8 cellular contexts compared by ENCODE assay signal in the genomic region with DNA sequence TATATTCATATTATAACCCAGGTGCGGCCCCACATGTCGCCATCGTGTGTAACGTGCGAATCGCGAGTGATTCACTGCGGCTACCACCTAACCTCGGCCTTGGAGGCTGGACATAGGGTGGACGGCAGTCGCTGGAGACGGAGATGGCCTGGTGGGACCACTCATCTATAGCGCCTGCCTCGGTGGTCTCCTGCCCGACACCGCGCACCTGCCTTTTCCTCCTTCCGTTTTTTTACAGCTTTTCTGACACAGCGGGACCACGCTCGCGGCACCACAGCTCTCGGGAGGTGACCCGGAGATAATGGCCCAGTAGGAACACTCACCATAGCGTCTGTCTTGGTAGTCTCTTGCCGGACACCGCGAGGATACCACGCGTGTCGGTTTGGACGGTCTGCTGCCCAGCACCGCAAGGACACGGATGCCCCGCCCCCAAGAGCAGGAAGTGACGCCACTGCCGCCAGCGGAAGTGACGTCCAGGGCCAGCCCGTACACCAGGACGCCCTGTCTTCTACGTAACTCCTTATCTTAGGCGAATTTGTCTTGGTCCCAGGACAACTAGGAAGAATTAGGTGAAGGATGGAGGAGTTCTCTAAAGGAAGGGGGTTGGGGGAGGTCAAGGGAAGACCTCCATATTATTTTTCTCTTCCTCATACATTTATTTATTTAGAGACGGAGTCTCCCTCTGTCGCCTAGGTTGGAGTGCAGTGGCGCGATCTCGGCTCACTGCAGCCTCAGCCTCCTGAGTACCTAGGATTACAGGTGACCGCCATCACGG. TPM values are rescaled to one million over a fixed set of nuclear protein-coding genes. Genes with fewer than 3 reads are reported as not detected.
DNase-seq lines count a peak whose midpoint lies in the region; ATAC-seq and TF ChIP-seq lines count a peak whose summit lies in the region.

No MANE protein-coding gene starts in this region.

- peaks cover 19% of the 10 kb centered on the region for H3K4me1 ChIP-seq in CD4-positive, CD25-positive, alpha-beta regulatory T cell (ENCODE audit: control insufficient read depth, insufficient read depth, low read length, poor library complexity, severe bottlenecking)
- peaks cover 0 to under 1% of the 10 kb centered on the region in 2 donors for H3K4me1 ChIP-seq in breast epithelium
- no peaks in the 10 kb centered on the region for H3K4me1 ChIP-seq in skeletal muscle satellite cell (ENCODE audit: control insufficient read depth, insufficient read depth, low read length)

- intact Hi-C loops in breast epithelium (cut with DNase I; ENCODE audit: low total_unique reads), result no loop called here

- no peaks in the 10 kb centered on the region for H3K27me3 Mint-ChIP-seq in CD4-positive, CD25-positive, alpha-beta regulatory T cell

- TF ChIP-seq POLR2A in breast epithelium (IDR thresholded peaks at IDR 0.05), result peak; percentile 75

- peak overlapping the region; percentile 97 to 100 (median 98) for H3K4me3 Mint-ChIP-seq in CD4-positive, CD25-positive, alpha-beta regulatory T cell

- peaks cover 0 to 3% (median 0%) of the 10 kb centered on the region in 7 donors for H3K9me3 Mint-ChIP-seq in CD4-positive, CD25-positive, alpha-beta regulatory T cell

- H3K9me3 ChIP-seq in CD4-positive, CD25-positive, alpha-beta regulatory T cell (ENCODE audit: control insufficient read depth in 2 of 2, low read length in 2 of 2), result no peaks in the 10 kb centered on the region
- H3K9me3 ChIP-seq in breast epithelium (no peaks in the 10 kb centered on the region), skeletal muscle satellite cell (replicated peaks; ENCODE audit: low read length) (no peaks in the 10 kb centered on the region)

- H3K4me1 Mint-ChIP-seq in CD4-positive, CD25-positive, alpha-beta regulatory T cell, result peaks cover 14 to 54% (median 19%) of the 10 kb centered on the region in 4 donors

- DNase-seq in CD4-positive, CD25-positive, alpha-beta regulatory T cell, result peak; percentile 81 to 88 (median 87)
- DNase-seq in NCI-H1105 (lab: John Stamatoyannopoulos, UW), result peak; percentile 92
- DNase-seq in breast epithelium (ENCODE audit: low spot score in 2 of 2), result peak; percentile 83 to 88
- DNase-seq in iPS-NIHi11 (ENCODE audit: low spot score), result peak; percentile 89

- peak overlapping the region; percentile 82 for H3K4me3 ChIP-seq in CD4-positive, CD25-positive, alpha-beta regulatory T cell (ENCODE audit: low read depth, low read length)
- H3K4me3 ChIP-seq in breast epithelium, result peak overlapping the region; percentile 51 to 65 (median 58)
- peak overlapping the region; percentile 94 for H3K4me3 ChIP-seq in skeletal muscle satellite cell (ENCODE audit: low read length)

- peak; percentile 87 to 89 for ATAC-seq in CD4-positive, CD25-positive, alpha-beta regulatory T cell (ENCODE audit: low read depth in 2 of 2)
- peak; percentile 70 for ATAC-seq in GM21515 (IDR thresholded peaks at IDR 0.05; ENCODE audit: unreplicated experiment)
- ATAC-seq in GM21576 (IDR thresholded peaks at IDR 0.05; ENCODE audit: unreplicated experiment), result no peak

- H3K9ac ChIP-seq in skeletal muscle satellite cell (ENCODE audit: low read depth, low read length), result peak overlapping the region; percentile 93

- H3K27ac Mint-ChIP-seq in CD4-positive, CD25-positive, alpha-beta regulatory T cell, result peak overlapping the region; percentile 95 to 100 (median 99)

- peak overlapping the region; percentile 86 for H3K4me2 ChIP-seq in skeletal muscle satellite cell (ENCODE audit: low read length)

- H3K27me3 ChIP-seq in CD4-positive, CD25-positive, alpha-beta regulatory T cell (ENCODE audit: control insufficient read depth, insufficient read depth, low read length), result no peaks in the 10 kb centered on the region
- H3K27me3 ChIP-seq in breast epithelium (no peaks in the 10 kb centered on the region), skeletal muscle satellite cell (ENCODE audit: control insufficient read depth, insufficient read depth, low read length) (no peaks in the 10 kb centered on the region)

- TF ChIP-seq CTCF in VCaP (conservative IDR thresholded peaks at IDR 0.05) (no peak), breast epithelium (IDR thresholded peaks at IDR 0.05) (no peak)

- H3K36me3 ChIP-seq in CD4-positive, CD25-positive, alpha-beta regulatory T cell (ENCODE audit: control insufficient read depth, insufficient read depth, low read length), result peaks cover 31% of the 10 kb centered on the region
- H3K36me3 ChIP-seq in breast epithelium (peaks cover 5% of the 10 kb centered on the region), skeletal muscle satellite cell (ENCODE audit: insufficient read depth, low read length) (peaks cover 22% of the 10 kb centered on the region)

- H3K36me3 Mint-ChIP-seq in CD4-positive, CD25-positive, alpha-beta regulatory T cell, result peaks cover 13% of the 10 kb centered on the region

- peak overlapping the region; percentile 93 for H3K27ac ChIP-seq in CD4-positive, CD25-positive, alpha-beta regulatory T cell (ENCODE audit: insufficient read depth, low read length, poor library complexity, severe bottlenecking)
- peak overlapping the region; percentile 63 for H3K27ac ChIP-seq in VCaP
- peak overlapping the region; percentile 87 to 88 for H3K27ac ChIP-seq in breast epithelium

RNA-seq across cellular contexts. Expression of a gene that starts 6.4 kb away (rescaled TPM):
- 159 TPM for total RNA-seq in CD4-positive, CD25-positive, alpha-beta regulatory T cell
- 100 to 1,000 TPM; 303 to 341 (median 316) TPM for polyA plus RNA-seq in CD4-positive, CD25-positive, alpha-beta regulatory T cell
- 100 to 1,000 TPM in 2 of 3 donors, 10 to 100 TPM in 1; 97.9 to 145 (median 127) TPM for total RNA-seq in breast epithelium
- total RNA-seq in skeletal muscle satellite cell (2012; rRNA removed), result 119 and 149 TPM in 2 replicates

RNA-seq across cellular contexts. Expression of a gene that starts 17.1 kb away (rescaled TPM):
- 106 TPM for total RNA-seq in CD4-positive, CD25-positive, alpha-beta regulatory T cell
- polyA plus RNA-seq in CD4-positive, CD25-positive, alpha-beta regulatory T cell, result 100 to 1,000 TPM; 175 to 288 (median 253) TPM
- total RNA-seq in breast epithelium, result 10 to 100 TPM in 1 of 3 donors, 1 to 10 TPM in 2; 1.3 to 12.1 (median 4.3) TPM
- total RNA-seq in skeletal muscle satellite cell (2012; rRNA removed), result 4.1 and 4.6 TPM in 2 replicates
